Comparison of ENCODE assay signal across 23 cellular contexts in the genomic region with DNA sequence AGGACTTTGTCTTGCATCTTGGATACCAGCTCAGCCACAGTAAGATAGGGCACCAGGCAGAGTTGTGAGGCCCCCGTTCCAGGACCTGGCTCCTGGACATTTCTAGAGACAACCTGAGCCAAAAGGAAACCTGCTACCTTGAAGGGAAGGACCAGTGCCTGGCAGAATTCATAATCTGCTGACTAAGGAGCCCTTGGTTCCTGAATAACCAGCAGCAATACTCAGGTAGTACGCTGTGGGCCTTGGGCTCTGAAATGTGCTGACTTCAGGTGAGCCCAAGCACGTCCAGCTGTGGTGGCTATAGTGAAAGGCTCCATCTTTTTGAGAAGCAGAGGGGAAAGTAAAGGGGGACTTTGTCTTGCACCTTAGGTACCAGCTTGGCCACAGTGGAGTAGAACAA. TPM values are rescaled to one million over a fixed set of nuclear protein-coding genes. Genes with fewer than 3 reads are reported as not detected.
DNase-seq lines count a peak whose midpoint lies in the region; ATAC-seq, FAIRE-seq and TF ChIP-seq lines count a peak whose summit lies in the region.
"Had no signal": no experiment of that assay in that cellular context is flagged by ENCODE, and none has a peak within 500 bp of the region (broad histone marks: within the 10 kb centered on the region; RNA-seq: fewer than 3 reads in every experiment).

No MANE protein-coding gene starts in this region.

- H2AK5ac ChIP-seq in H1 (ENCODE audit: low read depth, low read length): no peak overlapping the region

- no peaks in the 10 kb centered on the region for H3K36me3 Mint-ChIP-seq in MCF 10A (ENCODE audit: insufficient read depth, unreplicated experiment)

- no peak overlapping the region for H2BK20ac ChIP-seq in H1 (ENCODE audit: low read length)

- TF ChIP-seq CTCF in MCF 10A (IDR thresholded peaks at IDR 0.05; ENCODE audit: unreplicated experiment): no peak
- no peak for TF ChIP-seq CTCF in breast epithelium (IDR thresholded peaks at IDR 0.05)
- TF ChIP-seq CTCF in H1 (IDR thresholded peaks at IDR 0.05; ENCODE audit: control extremely low read depth in 1 of 3, insufficient read depth in 1 of 3, low read depth in 1 of 3, low read length in 3 of 3): no peak
- no peak for TF ChIP-seq CTCF in foreskin keratinocyte (conservative IDR thresholded peaks at IDR 0.05)

- no peak for TF ChIP-seq RAD21 in H1 (IDR thresholded peaks at IDR 0.05 in 1 of 2, conservative IDR thresholded peaks at IDR 0.05 in 1 of 2; ENCODE audit: low read depth in 2 of 2, low read length in 2 of 2)

- peaks cover 11% of the 10 kb centered on the region for H3K4me1 Mint-ChIP-seq in MCF 10A (ENCODE audit: insufficient read depth, unreplicated experiment)

- FAIRE-seq in H1 (lab: Jason Lieb, UNC): no peak
- FAIRE-seq: GM12878, RCC 7860 had no signal

- H3K9ac ChIP-seq in H1 (replicated peaks in 1 of 4; ENCODE audit: extremely low read depth in 1 of 4, low read depth in 3 of 4, low read length in 3 of 4): no peak overlapping the region

- no peak overlapping the region for H4K5ac ChIP-seq in H1 (ENCODE audit: insufficient read length, low read depth, low read length)

- H3K27ac ChIP-seq in breast epithelium (no peak overlapping the region), H1 (ENCODE audit: low read depth, low read length) (no peak overlapping the region), foreskin keratinocyte (no peak overlapping the region)
- H3K27ac ChIP-seq: SJCRH30 had no signal

- H2BK15ac ChIP-seq in H1 (ENCODE audit: low read length): no peak overlapping the region

- no peak overlapping the region for H4K91ac ChIP-seq in H1 (replicated peaks; ENCODE audit: insufficient read length, low read length)

- no peak overlapping the region for H2BK5ac ChIP-seq in H1 (ENCODE audit: low read depth, low read length)

- no peaks in the 10 kb centered on the region for H4K20me1 ChIP-seq in H1 (replicated peaks in 1 of 2; ENCODE audit: control insufficient read depth in 1 of 2, insufficient read depth in 2 of 2, low read length in 2 of 2)

- peak; percentile 9 for ATAC-seq in foreskin keratinocyte
- ATAC-seq: GM12878, Right ventricle myocardium inferior had no signal

- H3K9me3 ChIP-seq in breast epithelium (no peaks in the 10 kb centered on the region), H1 (ENCODE audit: insufficient read depth in 2 of 2, low read depth in 1 of 2, low read length in 1 of 2) (no peaks in the 10 kb centered on the region)
- H3K9me3 ChIP-seq: BE2C, SJCRH30 had no signal

- DNase-seq in MCF 10A (ENCODE audit: unreplicated experiment): no peak
- DNase-seq in breast epithelium (ENCODE audit: low spot score in 2 of 2): no peak
- no peak for DNase-seq in H1 (ENCODE audit: low read depth in 1 of 2, low spot score in 2 of 2)
- no peak for DNase-seq in foreskin keratinocyte
- DNase-seq in OCI-M2 (lab: John Stamatoyannopoulos, UW; ENCODE audit: unreplicated experiment): no peak
- no peak for DNase-seq in NCI-H748 treated with DMSO at 0.1 percent for 48 hours (lab: John Stamatoyannopoulos, UW)
- DNase-seq in cerebellum (ENCODE audit: low spot score): no peak
- DNase-seq: 8988T, ACHN, BE2C, GDM1, GOT3, HCEC 1CT, NCI-H1092, NCI-H1417 treated with DMSO at 0.1 percent for 48 hours, NCI-H1694 treated with DMSO at 0.1 percent for 48 hours, NCI-H2081, NCI-H2227 treated with DMSO at 0.1 percent for 48 hours, NCI-H526 treated with DMSO at 0.1 percent for 48 hours, SJCRH30 had no signal

- H3K27me3 Mint-ChIP-seq in MCF 10A (ENCODE audit: insufficient read depth, unreplicated experiment): no peaks in the 10 kb centered on the region

- H2BK12ac ChIP-seq in H1 (ENCODE audit: low read depth, low read length): no peak overlapping the region

- H3K4me1 ChIP-seq in breast epithelium: no peaks in the 10 kb centered on the region
- H3K4me1 ChIP-seq in H1 (replicated peaks in 1 of 4; ENCODE audit: control insufficient read depth in 3 of 4, insufficient read depth in 4 of 4, low read length in 3 of 4): no peaks in the 10 kb centered on the region
- peaks cover 9% of the 10 kb centered on the region for H3K4me1 ChIP-seq in foreskin keratinocyte
- H3K4me1 ChIP-seq: BE2C, SJCRH30 had no signal

- H3K36me3 ChIP-seq in breast epithelium (no peaks in the 10 kb centered on the region), H1 (ENCODE audit: control insufficient read depth in 2 of 4, insufficient read depth in 4 of 4, low read length in 3 of 4) (no peaks in the 10 kb centered on the region)
- H3K36me3 ChIP-seq: BE2C, SJCRH30 had no signal

- H3K27me3 ChIP-seq in breast epithelium (no peaks in the 10 kb centered on the region), H1 (replicated peaks in 1 of 4; ENCODE audit: control insufficient read depth in 3 of 4, extremely low read depth in 1 of 4, insufficient read depth in 3 of 4, low read length in 3 of 4) (no peaks in the 10 kb centered on the region), foreskin keratinocyte (no peaks in the 10 kb centered on the region)
- H3K27me3 ChIP-seq: BE2C, SJCRH30 had no signal

- no peaks in the 10 kb centered on the region for H3K79me1 ChIP-seq in H1 (ENCODE audit: low read depth, low read length)

- H3K4ac ChIP-seq in H1 (replicated peaks; ENCODE audit: insufficient read length, low read depth, low read length): no peak overlapping the region

- no peaks in the 10 kb centered on the region for H3K9me3 Mint-ChIP-seq in MCF 10A (ENCODE audit: unreplicated experiment)

- H3K18ac ChIP-seq in H1 (ENCODE audit: extremely low read depth, low read length): no peak overlapping the region

- intact Hi-C loops in MCF 10A (cut with micrococcal nuclease): no loop called here
- intact Hi-C loops in breast epithelium (cut with DNase I; ENCODE audit: low total_unique reads): no loop called here

- no peak overlapping the region for H3K56ac ChIP-seq in H1 (replicated peaks; ENCODE audit: insufficient read length, low read depth, low read length)

- 93% methylated on average over 3 of the region's 3 CpGs; no CpG with 5 or more reads in 1 of the 2 experiments for WGBS in H1 (ENCODE audit: extremely low coverage in 1 of 2, insufficient coverage in 1 of 2, insufficient read length in 1 of 2, insufficient replicate concordance in 2 of 2, low coverage in 1 of 2, low lambda C conversion rate in 2 of 2, missing lambda C conversion rate in 1 of 2), 2 experiments

- H2AFZ ChIP-seq in H1 (ENCODE audit: low read length): peak overlapping the region; percentile 21; the same call in 1 of the 2 replicates

- no TSS peak for BruUV-seq in MCF 10A (replicated peaks; lab: Mats Ljungman, UMichigan)

- POLR2A ChIA-PET in MCF 10A (lab: Yijun Ruan, JAX) (interaction anchor here (0.6 to 2.0 kb wide), 9 partner anchors 10 to 169 kb away, joined by 3 to 9 read pairs (median 4); no protein-coding TSS in a partner anchor), H1 (lab: Charles Lee; ENCODE audit: partially characterized antibody) (no interaction called here)

- no peak overlapping the region for H3K23ac ChIP-seq in H1 (ENCODE audit: insufficient read length)

- no peak overlapping the region for H3K14ac ChIP-seq in H1 (ENCODE audit: insufficient read length)

- peak overlapping the region; percentile 44 for H3K27ac Mint-ChIP-seq in MCF 10A (ENCODE audit: low read depth, unreplicated experiment)

- CTCF ChIA-PET in MCF 10A (lab: Yijun Ruan, JAX) (interaction anchor here (0.5 to 2.8 kb wide), 11 partner anchors 10 to 286 kb away, joined by 3 to 14 read pairs (median 7); a partner anchor contains a TSS), H1 (lab: Charles Lee; ENCODE audit: partially characterized antibody) (interaction anchor here (1.2 to 1.6 kb wide), 3 partner anchors 11 to 213 kb away, joined by 4 to 7 read pairs (median 4); no protein-coding TSS in a partner anchor)

- H3K4me2 ChIP-seq in H1 (ENCODE audit: insufficient read depth in 1 of 2, low read depth in 2 of 2, low read length in 2 of 2): no peak overlapping the region

- no peak overlapping the region for H4K8ac ChIP-seq in H1 (ENCODE audit: extremely low read depth, insufficient read depth, low read length)

- no peaks in the 10 kb centered on the region for H3K79me2 ChIP-seq in H1 (ENCODE audit: control insufficient read depth in 1 of 2, insufficient read depth in 2 of 2, low read length in 2 of 2)

- TF ChIP-seq EP300 in H1 (IDR thresholded peaks at IDR 0.05; ENCODE audit: borderline replicate concordance in 1 of 2, low read depth in 2 of 2, low read length in 2 of 2): no peak

- H2BK120ac ChIP-seq in H1 (replicated peaks; ENCODE audit: low read depth, low read length): no peak overlapping the region

- H3K4me3 Mint-ChIP-seq in MCF 10A (ENCODE audit: unreplicated experiment): peak overlapping the region; percentile 12

- TF ChIP-seq POLR2A in breast epithelium (IDR thresholded peaks at IDR 0.05) (no peak), H1 (IDR thresholded peaks at IDR 0.05; ENCODE audit: control extremely low read depth in 1 of 2, low read depth in 2 of 2, low read length in 2 of 2) (no peak)

- H3K4me3 ChIP-seq in breast epithelium (no peak overlapping the region), H1 (ENCODE audit: extremely low read depth in 1 of 4, insufficient read depth in 2 of 4, low read depth in 3 of 4, low read length in 4 of 4) (no peak overlapping the region)
- H3K4me3 ChIP-seq: GM12878, SJCRH30 had no signal

- H3K23me2 ChIP-seq in H1 (ENCODE audit: low read depth, low read length): no peaks in the 10 kb centered on the region

RNA-seq across cellular contexts. Expression of a gene that starts 28.5 kb away (rescaled TPM):
- total RNA-seq in MCF 10A (2022): not detected in 2 replicates
- not detected for total RNA-seq in breast epithelium
- not detected in 2 replicates for total RNA-seq in H1 (2021; fragmentation: NEBNext Ultra II Directional; extraction: Animal tissue kit (Norgen Biotek cat#: 25700))
- not detected in 2 replicates for polyA plus RNA-seq in H1 (2011; rRNA removed)
- not detected for polyA plus RNA-seq in H1 (2011; cell fraction: cytosol; rRNA removed)
- polyA plus RNA-seq in H1 (2011; cell fraction: nucleus; rRNA removed): not detected
- not detected in 4 replicates for polyA plus RNA-seq in H1 (2012, experiment 1 of 2)
- not detected for polyA plus RNA-seq in H1 (2012, experiment 2 of 2)
- not detected for polyA plus RNA-seq in H1 (2013, experiment 1 of 2)
- polyA plus RNA-seq in H1 (2013, experiment 2 of 2): not detected
- polyA minus RNA-seq in H1 (2011; rRNA and poly(A)+ RNA removed): not detected in 2 replicates
- not detected for polyA minus RNA-seq in H1 (2011; cell fraction: cytosol; rRNA and poly(A)+ RNA removed)
- polyA minus RNA-seq in H1 (2011; cell fraction: nucleus; rRNA and poly(A)+ RNA removed): not detected
- not detected in 2 replicates for total RNA-seq in foreskin keratinocyte
- not detected in 2 replicates for polyA plus RNA-seq in foreskin keratinocyte
- not detected for total RNA-seq in cerebellum
- total RNA-seq: GM12878, Right ventricle myocardium inferior, SJCRH30 had no signal
- polyA plus RNA-seq: GM12878 had no signal

RNA-seq across cellular contexts. Expression of a gene that starts 44.0 kb away (rescaled TPM):
- 2.6 and 3.0 TPM in 2 replicates for total RNA-seq in MCF 10A (2022)
- not detected for total RNA-seq in breast epithelium
- total RNA-seq in H1 (2021; fragmentation: NEBNext Ultra II Directional; extraction: Animal tissue kit (Norgen Biotek cat#: 25700)): not detected in 2 replicates
- polyA plus RNA-seq in H1 (2011; rRNA removed): not detected in 2 replicates
- not detected for polyA plus RNA-seq in H1 (2011; cell fraction: cytosol; rRNA removed)
- polyA plus RNA-seq in H1 (2011; cell fraction: nucleus; rRNA removed): not detected
- polyA plus RNA-seq in H1 (2012, experiment 1 of 2): not detected in 4 replicates
- polyA plus RNA-seq in H1 (2012, experiment 2 of 2): not detected
- polyA plus RNA-seq in H1 (2013, experiment 1 of 2): not detected
- 0.15 TPM for polyA plus RNA-seq in H1 (2013, experiment 2 of 2)
- polyA minus RNA-seq in H1 (2011; rRNA and poly(A)+ RNA removed): not detected in 2 replicates
- polyA minus RNA-seq in H1 (2011; cell fraction: cytosol; rRNA and poly(A)+ RNA removed): not detected
- polyA minus RNA-seq in H1 (2011; cell fraction: nucleus; rRNA and poly(A)+ RNA removed): not detected
- 155 and 190 TPM in 2 replicates for total RNA-seq in foreskin keratinocyte
- 127 and 133 TPM in 2 replicates for polyA plus RNA-seq in foreskin keratinocyte
- not detected for total RNA-seq in cerebellum
- total RNA-seq: GM12878, Right ventricle myocardium inferior, SJCRH30 had no signal
- polyA plus RNA-seq: GM12878 had no signal

Comparison
In these comparisons a context has a peak if more than half of its experiments do, and no peak if none do; other contexts are left out.
1. RNA of a gene that starts 44.0 kb away (total RNA-seq): 155 to 190 TPM in foreskin keratinocyte; 2.6 to 3.0 TPM in MCF 10A, not detected in cerebellum (single experiment), not detected in breast epithelium and not detected in H1; every median in the first group is over 10 times any median in the second.